15 cellular contexts compared by ENCODE assay signal in genomic region chrX:119646515-119646914, GRCh38. TPM values are rescaled to one million over a fixed set of nuclear protein-coding genes. Genes with fewer than 3 reads are reported as not detected.
DNase-seq lines count a peak whose midpoint lies in the region; ATAC-seq lines count a peak whose summit lies in the region.
"Had no signal": no experiment of that assay in that cellular context is flagged by ENCODE, and none has a peak within 500 bp of the region (broad histone marks: within the 10 kb centered on the region; RNA-seq: fewer than 3 reads in every experiment).

No MANE protein-coding gene starts in this region.

- H3K4me1 Mint-ChIP-seq in activated naive CD4-positive, alpha-beta T cell treated with anti-CD3 and anti-CD28 coated beads, Interleukin-2, amount 50 U/mL, for 24 hours = peaks cover 25% of the 10 kb centered on the region
- peaks cover 31% of the 10 kb centered on the region for H3K4me1 Mint-ChIP-seq in activated naive CD8-positive, alpha-beta T cell treated with anti-CD3 and anti-CD28 coated beads for 36 hours
- peaks cover 24 to 25% of the 10 kb centered on the region in 2 donors for H3K4me1 Mint-ChIP-seq in stimulated activated naive B cell treated with anti-CD40 and anti-IgM and Interleukin-4, amounts not matched to agents 10 μg/mL and 1 μg/mL and 100 μg/mL, for 72 hours

- peak; percentile 33 for ATAC-seq in HG03460 (IDR thresholded peaks at IDR 0.05; ENCODE audit: unreplicated experiment)
- ATAC-seq in stimulated activated naive B cell treated with anti-CD40 and anti-IgM and Interleukin-4, amounts not matched to agents 10 μg/mL and 1 μg/mL and 100 μg/mL, for 72 hours (replicated peaks) = no peak
- ATAC-seq in HG03045 (IDR thresholded peaks at IDR 0.05; ENCODE audit: unreplicated experiment) = no peak
- ATAC-seq: left ventricle myocardium superior had no signal

- H3K27me3 Mint-ChIP-seq in activated naive CD4-positive, alpha-beta T cell treated with anti-CD3 and anti-CD28 coated beads, Interleukin-2, amount 50 U/mL, for 24 hours = no peaks in the 10 kb centered on the region
- H3K27me3 Mint-ChIP-seq in activated naive CD8-positive, alpha-beta T cell treated with anti-CD3 and anti-CD28 coated beads for 36 hours = no peaks in the 10 kb centered on the region
- no peaks in the 10 kb centered on the region for H3K27me3 Mint-ChIP-seq in stimulated activated naive B cell treated with anti-CD40 and anti-IgM and Interleukin-4, amounts not matched to agents 10 μg/mL and 1 μg/mL and 100 μg/mL, for 72 hours

- H3K9me3 Mint-ChIP-seq in activated naive CD4-positive, alpha-beta T cell treated with anti-CD3 and anti-CD28 coated beads, Interleukin-2, amount 50 U/mL, for 24 hours = no peaks in the 10 kb centered on the region
- H3K9me3 Mint-ChIP-seq in activated naive CD8-positive, alpha-beta T cell treated with anti-CD3 and anti-CD28 coated beads for 36 hours = no peaks in the 10 kb centered on the region
- no peaks in the 10 kb centered on the region for H3K9me3 Mint-ChIP-seq in stimulated activated naive B cell treated with anti-CD40 and anti-IgM and Interleukin-4, amounts not matched to agents 10 μg/mL and 1 μg/mL and 100 μg/mL, for 72 hours

- peaks cover 2% of the 10 kb centered on the region for H3K36me3 Mint-ChIP-seq in activated naive CD4-positive, alpha-beta T cell treated with anti-CD3 and anti-CD28 coated beads, Interleukin-2, amount 50 U/mL, for 24 hours
- peaks cover 32% of the 10 kb centered on the region for H3K36me3 Mint-ChIP-seq in activated naive CD8-positive, alpha-beta T cell treated with anti-CD3 and anti-CD28 coated beads for 36 hours
- peaks cover 23 to 56% of the 10 kb centered on the region in 2 donors for H3K36me3 Mint-ChIP-seq in stimulated activated naive B cell treated with anti-CD40 and anti-IgM and Interleukin-4, amounts not matched to agents 10 μg/mL and 1 μg/mL and 100 μg/mL, for 72 hours

- DNase-seq in activated naive CD4-positive, alpha-beta T cell treated with anti-CD3 and anti-CD28 coated beads, Interleukin-2, amount 50 U/mL, for 16 hours = no peak
- peak; percentile 9 for DNase-seq in activated naive CD8-positive, alpha-beta T cell treated with anti-CD3 and anti-CD28 coated beads for 36 hours
- no peak for DNase-seq in stimulated activated naive B cell treated with anti-CD40 and anti-IgM and Interleukin-4, amounts not matched to agents 10 μg/mL and 1 μg/mL and 100 μg/mL, for 72 hours
- DNase-seq in cerebellar cortex (ENCODE audit: low spot score) = no peak
- DNase-seq in activated CD4-positive, CD25-positive, alpha-beta regulatory T cell treated with anti-CD3 and anti-CD28 coated beads, Interleukin-2, amount 50 U/mL, for 72 hours = no peak
- DNase-seq: activated CD4-positive, alpha-beta T cell treated with anti-CD3 and anti-CD28 coated beads, Interleukin-2, amount 50 U/mL, for 4 hours; erythroblast; KG1; left ventricle myocardium superior; NCI-H1105; OCI-M1; posterior cingulate gyrus had no signal

- peak overlapping the region; percentile 23 for H3K27ac Mint-ChIP-seq in activated naive CD4-positive, alpha-beta T cell treated with anti-CD3 and anti-CD28 coated beads, Interleukin-2, amount 50 U/mL, for 24 hours
- peak overlapping the region; percentile 90 for H3K27ac Mint-ChIP-seq in activated naive CD8-positive, alpha-beta T cell treated with anti-CD3 and anti-CD28 coated beads for 36 hours
- H3K27ac Mint-ChIP-seq in stimulated activated naive B cell treated with anti-CD40 and anti-IgM and Interleukin-4, amounts not matched to agents 10 μg/mL and 1 μg/mL and 100 μg/mL, for 72 hours = peak overlapping the region; percentile 88

- no peak overlapping the region for H3K4me3 Mint-ChIP-seq in activated naive CD4-positive, alpha-beta T cell treated with anti-CD3 and anti-CD28 coated beads, Interleukin-2, amount 50 U/mL, for 24 hours
- no peak overlapping the region for H3K4me3 Mint-ChIP-seq in activated naive CD8-positive, alpha-beta T cell treated with anti-CD3 and anti-CD28 coated beads for 36 hours
- H3K4me3 Mint-ChIP-seq in stimulated activated naive B cell treated with anti-CD40 and anti-IgM and Interleukin-4, amounts not matched to agents 10 μg/mL and 1 μg/mL and 100 μg/mL, for 72 hours = peak overlapping the region in 1 of 2 donors; percentile 2

RNA-seq across cellular contexts. Expression of gene NKRF, which starts 40.3 kb away (rescaled TPM):
- 10 to 100 TPM; 29.8 to 30.9 TPM for total RNA-seq in activated naive CD8-positive, alpha-beta T cell treated with anti-CD3 and anti-CD28 coated beads for 36 hours

RNA-seq across cellular contexts. Expression of gene SEPTIN6, which starts 46.5 kb away (rescaled TPM):
- 100 to 1,000 TPM; 187 to 202 TPM for total RNA-seq in activated naive CD8-positive, alpha-beta T cell treated with anti-CD3 and anti-CD28 coated beads for 36 hours

Comparison
In these comparisons a context has a peak if more than half of its experiments do, and no peak if none do; other contexts are left out.
1. H3K27ac Mint-ChIP-seq: peak in every context shown above with its lines; median percentile 90 in activated naive CD8-positive, alpha-beta T cell treated with anti-CD3 and anti-CD28 coated beads for 36 hours; 88 in stimulated activated naive B cell treated with anti-CD40 and anti-IgM and Interleukin-4, amounts not matched to agents 10 μg/mL and 1 μg/mL and 100 μg/mL, for 72 hours; 23 in activated naive CD4-positive, alpha-beta T cell treated with anti-CD3 and anti-CD28 coated beads, Interleukin-2, amount 50 U/mL, for 24 hours.